18 cellular contexts compared by ENCODE assay signal in the genomic region with DNA sequence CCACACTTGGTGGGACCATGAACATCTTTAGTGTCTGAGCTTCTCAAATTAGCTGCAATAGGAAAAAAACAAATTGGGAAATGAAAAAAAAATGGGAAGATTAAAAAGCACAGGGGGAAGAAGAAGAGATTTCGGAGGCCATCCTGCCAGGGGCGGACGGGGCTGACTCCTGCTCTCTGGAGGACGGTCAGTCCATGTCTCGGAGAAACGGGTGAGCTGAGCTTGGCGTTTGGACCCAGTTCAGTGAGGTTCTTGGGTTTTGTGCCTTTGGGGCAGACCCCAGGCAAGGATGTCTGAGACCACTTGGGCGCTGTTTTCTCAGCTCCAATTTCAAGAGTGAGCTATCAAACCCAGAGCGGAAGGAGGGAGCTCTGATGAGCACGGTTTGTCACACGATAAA.
"Had no signal": no experiment of that assay in that cellular context is flagged by ENCODE, and none has a peak within 500 bp of the region (broad histone marks: within the 10 kb centered on the region; RNA-seq: fewer than 3 reads in every experiment).

No MANE protein-coding gene starts in this region.

- H3K36me3 ChIP-seq: uterus had no signal

- H3K27me3 Mint-ChIP-seq: naive thymus-derived CD4-positive, alpha-beta T cell; type B pancreatic cell had no signal

- H3K27me3 ChIP-seq: sigmoid colon, stomach, uterus had no signal

- H3K4me1 Mint-ChIP-seq: nephron progenitor cell had no signal

- H3K27ac ChIP-seq: heart left ventricle, sigmoid colon, skin epidermis, stomach, uterus had no signal

- H3K27ac Mint-ChIP-seq: endodermal cell; naive thymus-derived CD4-positive, alpha-beta T cell; nephron progenitor cell; type B pancreatic cell had no signal

- H3K4me3 Mint-ChIP-seq: endodermal cell; naive thymus-derived CD4-positive, alpha-beta T cell; nephron progenitor cell; type B pancreatic cell had no signal

- H3K36me3 Mint-ChIP-seq: type B pancreatic cell had no signal

- H3K4me1 ChIP-seq: heart left ventricle, sigmoid colon, uterus had no signal

- ATAC-seq: heart left ventricle; naive thymus-derived CD4-positive, alpha-beta T cell had no signal

- H3K9me3 Mint-ChIP-seq: endodermal cell; naive thymus-derived CD4-positive, alpha-beta T cell; type B pancreatic cell had no signal

- H3K4me3 ChIP-seq: heart left ventricle, sigmoid colon, skin epidermis, stomach, uterus had no signal

- H3K9me3 ChIP-seq: heart left ventricle, sigmoid colon, stomach, uterus had no signal

- DNase-seq: effector CD4-positive, alpha-beta T cell; endodermal cell; erythroblast; foreskin melanocyte; heart left ventricle; hippocampal formation; kidney glomerular epithelial cell; mesendoderm; nephron progenitor cell; sigmoid colon; stimulated activated CD4-positive, alpha-beta T cell treated with anti-CD3 and anti-CD28 coated beads, Interleukin-4, amount 100 ng/mL, for 4 hours; stimulated activated naive CD4-positive, alpha-beta T cell; stomach; substantia nigra; uterus had no signal
